In genomic region chr2:86488561-86489250, GRCh38 we compare ENCODE assay signal across 23 cellular contexts. TPM values are rescaled to one million over a fixed set of nuclear protein-coding genes. Genes with fewer than 3 reads are reported as not detected.
A peak's percentile ranks its signal among the peaks of the same experiment; 100 is the strongest.
DNase-seq lines count a peak whose midpoint lies in the region; ATAC-seq and TF ChIP-seq lines count a peak whose summit lies in the region.
"Had no signal": no experiment of that assay in that cellular context is flagged by ENCODE, and none has a peak within 500 bp of the region (broad histone marks: within the 10 kb centered on the region; RNA-seq: fewer than 3 reads in every experiment).

No MANE protein-coding gene starts in this region.

- no peaks in the 10 kb centered on the region for H3K9me3 Mint-ChIP-seq in CD4-positive, alpha-beta T cell
- no peaks in the 10 kb centered on the region for H3K9me3 Mint-ChIP-seq in naive thymus-derived CD8-positive, alpha-beta T cell
- H3K9me3 Mint-ChIP-seq: activated naive CD4-positive, alpha-beta T cell treated with anti-CD3 and anti-CD28 coated beads, Interleukin-2, amount 10 ng/mL, durations not matched to agents 7 days and 5 days; stimulated activated memory B cell treated with anti-CD40 and anti-IgM and Interleukin-4, amounts not matched to agents 10 μg/mL and 1 μg/mL and 100 μg/mL, for 72 hours had no signal

- H3K4me1 Mint-ChIP-seq in CD4-positive, alpha-beta T cell (ENCODE audit: low read depth): peaks cover 15% of the 10 kb centered on the region
- peaks cover 0 to 6% (median 3%) of the 10 kb centered on the region in 4 donors for H3K4me1 Mint-ChIP-seq in naive thymus-derived CD8-positive, alpha-beta T cell
- H3K4me1 Mint-ChIP-seq: stimulated activated memory B cell treated with anti-CD40 and anti-IgM and Interleukin-4, amounts not matched to agents 10 μg/mL and 1 μg/mL and 100 μg/mL, for 72 hours had no signal

- H3K27ac ChIP-seq in CD4-positive, alpha-beta T cell (ENCODE audit: low read depth, low read length): no peak overlapping the region
- H3K27ac ChIP-seq: coronary artery, HL-60, lower lobe of right lung, SJSA1, testis, vagina had no signal

- ATAC-seq in CD4-positive, alpha-beta T cell (ENCODE audit: poor library complexity): no peak
- ATAC-seq in naive thymus-derived CD8-positive, alpha-beta T cell: no peak
- ATAC-seq in HG02938 (IDR thresholded peaks at IDR 0.05; ENCODE audit: unreplicated experiment): no peak
- ATAC-seq: HCT116; lower lobe of right lung; stimulated activated memory B cell treated with anti-CD40 and anti-IgM and Interleukin-4, amounts not matched to agents 10 μg/mL and 1 μg/mL and 100 μg/mL, for 72 hours had no signal

- no peaks in the 10 kb centered on the region for H3K27me3 Mint-ChIP-seq in CD4-positive, alpha-beta T cell
- H3K27me3 Mint-ChIP-seq in naive thymus-derived CD8-positive, alpha-beta T cell: no peaks in the 10 kb centered on the region
- H3K27me3 Mint-ChIP-seq: activated naive CD4-positive, alpha-beta T cell treated with anti-CD3 and anti-CD28 coated beads, Interleukin-2, amount 10 ng/mL, durations not matched to agents 7 days and 5 days; stimulated activated memory B cell treated with anti-CD40 and anti-IgM and Interleukin-4, amounts not matched to agents 10 μg/mL and 1 μg/mL and 100 μg/mL, for 72 hours had no signal

- DNase-seq in CD4-positive, alpha-beta T cell: no peak
- peak; percentile 70 for DNase-seq in G401 (ENCODE audit: low spot score)
- peak; percentile 48 for DNase-seq in cerebellum (ENCODE audit: low spot score)
- DNase-seq in naive thymus-derived CD8-positive, alpha-beta T cell: no peak
- DNase-seq in MV-4-11 (lab: John Stamatoyannopoulos, UW): no peak
- no peak for DNase-seq in NCI-H510A (lab: John Stamatoyannopoulos, UW)
- DNase-seq: activated CD4-positive, alpha-beta T cell treated with anti-CD3 and anti-CD28 coated beads for 4 hours; activated naive CD4-positive, alpha-beta T cell treated with anti-CD3 and anti-CD28 coated beads, Interleukin-2, amount 10 ng/mL, durations not matched to agents 7 days and 5 days; lower lobe of right lung; NCI-H1092; NCI-H187; NCI-H69; nucleus accumbens; stimulated activated CD4-positive, alpha-beta T cell treated with anti-CD3 and anti-CD28 coated beads, Interleukin-2, amount 100 ng/mL, for 24 hours; T-helper 1 cell; testis had no signal

- intact Hi-C loops in CD4-positive, alpha-beta T cell (cut with DNase I, micrococcal nuclease): loop anchor here in 1 of 2 experiments (5.0 kb wide), 1 partner anchor 41 kb away; no protein-coding TSS in a partner anchor

- H3K27ac Mint-ChIP-seq in CD4-positive, alpha-beta T cell: peak overlapping the region; percentile 34
- H3K27ac Mint-ChIP-seq in naive thymus-derived CD8-positive, alpha-beta T cell: peak overlapping the region in 9 of 10 donors; percentile 32 to 86 (median 84)
- H3K27ac Mint-ChIP-seq: stimulated activated memory B cell treated with anti-CD40 and anti-IgM and Interleukin-4, amounts not matched to agents 10 μg/mL and 1 μg/mL and 100 μg/mL, for 72 hours had no signal

- H3K4me3 Mint-ChIP-seq in CD4-positive, alpha-beta T cell: no peak overlapping the region
- no peak overlapping the region for H3K4me3 Mint-ChIP-seq in naive thymus-derived CD8-positive, alpha-beta T cell
- H3K4me3 Mint-ChIP-seq: activated naive CD4-positive, alpha-beta T cell treated with anti-CD3 and anti-CD28 coated beads, Interleukin-2, amount 10 ng/mL, durations not matched to agents 7 days and 5 days; stimulated activated memory B cell treated with anti-CD40 and anti-IgM and Interleukin-4, amounts not matched to agents 10 μg/mL and 1 μg/mL and 100 μg/mL, for 72 hours had no signal

- in situ Hi-C loops in G401 (cut with HindIII; ENCODE audit: low sequenced_read_pairs): no loop called here

- no peak for TF ChIP-seq CTCF in CD4-positive, alpha-beta T cell (IDR thresholded peaks at IDR 0.05)

- CTCF ChIA-PET in CD4-positive, alpha-beta T cell (lab: Charles Lee): no interaction called here

- POLR2A ChIA-PET in CD4-positive, alpha-beta T cell (lab: Charles Lee): interaction anchor here (0.7 to 1.2 kb wide), 2 partner anchors 47 to 810 kb away, joined by 3 read pairs; no protein-coding TSS in a partner anchor
- POLR2A ChIA-PET in naive thymus-derived CD8-positive, alpha-beta T cell (lab: Charles Lee): no interaction called here

- no peaks in the 10 kb centered on the region for H3K27me3 ChIP-seq in CD4-positive, alpha-beta T cell (ENCODE audit: control insufficient read depth, insufficient read depth, low read length)
- H3K27me3 ChIP-seq: SJSA1, testis, vagina had no signal

- H3K36me3 Mint-ChIP-seq in CD4-positive, alpha-beta T cell (ENCODE audit: low read depth): peaks cover 100% of the 10 kb centered on the region
- peaks cover 23 to 99% (median 45%) of the 10 kb centered on the region in 3 donors for H3K36me3 Mint-ChIP-seq in naive thymus-derived CD8-positive, alpha-beta T cell

- H3K9me3 ChIP-seq in CD4-positive, alpha-beta T cell (ENCODE audit: control insufficient read depth, low read length): no peaks in the 10 kb centered on the region
- H3K9me3 ChIP-seq: lower lobe of right lung, SJSA1, testis, vagina had no signal

RNA-seq across cellular contexts. Expression of gene KDM3A, which starts 47.5 kb away (rescaled TPM):
- 100 to 1,000 TPM; 205 to 207 TPM for total RNA-seq in CD4-positive, alpha-beta T cell
- 31.9 and 53.2 TPM in 2 replicates for total RNA-seq in G401 (2014; rRNA removed; shearing (Covaris generic))
- 57.2 TPM for total RNA-seq in cerebellum
- total RNA-seq in naive thymus-derived CD8-positive, alpha-beta T cell: 100 to 1,000 TPM; 187 to 194 TPM
- 10 to 100 TPM; 12.6 to 30.4 (median 17.5) TPM for polyA plus RNA-seq in naive thymus-derived CD8-positive, alpha-beta T cell

Comparison
In these comparisons a context has a peak if more than half of its experiments do, and no peak if none do; other contexts are left out.
1. DNase-seq: peak in G401 (single experiment) and cerebellum (single experiment); none in CD4-positive, alpha-beta T cell (0 of 10), naive thymus-derived CD8-positive, alpha-beta T cell (0 of 10), MV-4-11 (single experiment) and NCI-H510A (single experiment).